In the genomic region with DNA sequence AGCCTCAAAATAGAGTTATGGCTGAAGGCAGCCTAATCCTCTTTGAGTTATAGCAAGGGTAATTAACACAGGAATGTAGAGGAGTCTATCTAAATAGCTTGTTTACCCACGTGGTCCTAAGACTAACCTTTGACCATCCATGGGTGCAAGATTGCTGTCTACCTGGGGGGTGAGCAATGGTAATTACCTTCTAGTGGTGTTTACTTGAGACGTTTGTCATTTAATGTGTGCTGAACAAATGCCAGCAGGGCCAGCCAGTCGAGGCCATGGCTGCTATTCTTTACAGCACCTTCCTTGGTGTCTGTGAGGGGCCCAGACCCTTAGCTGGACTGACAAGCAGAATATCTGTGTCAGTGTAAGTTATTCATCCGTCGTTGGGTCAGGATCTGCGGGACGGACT, we compare ENCODE assay signal across 24 cellular contexts.
"Had no signal": no experiment of that assay in that cellular context is flagged by ENCODE, and none has a peak within 500 bp of the region (broad histone marks: within the 10 kb centered on the region; RNA-seq: fewer than 3 reads in every experiment).

No MANE protein-coding gene starts in this region.

- H3K36me3 ChIP-seq: adrenal gland, ascending aorta, heart right ventricle, left ventricle myocardium inferior, neutrophil, spleen, suprapubic skin, tibial artery had no signal

- H3K4me1 ChIP-seq: adrenal gland had no signal

- H3K27ac ChIP-seq: adrenal gland, ascending aorta, heart right ventricle, left ventricle myocardium inferior, neutrophil, spleen, suprapubic skin, tibial artery, VCaP had no signal

- DNase-seq: activated CD4-positive, alpha-beta T cell treated with anti-CD3 and anti-CD28 coated beads for 48 hours; activated CD4-positive, alpha-beta T cell treated with anti-CD3 and anti-CD28 coated beads, Interleukin-2, amount 50 U/mL, for 48 hours; activated CD8-positive, alpha-beta memory T cell treated with anti-CD3 and anti-CD28 coated beads for 24 hours; activated effector memory CD4-positive, alpha-beta T cell treated with anti-CD3 and anti-CD28 coated beads, Interleukin-2, amount 50 U/mL, for 16 hours; activated naive CD4-positive, alpha-beta T cell treated with anti-CD3 and anti-CD28 coated beads for 36 hours; activated naive CD8-positive, alpha-beta T cell treated with anti-CD3 and anti-CD28 coated beads for 36 hours; adrenal gland; caudate nucleus; foreskin fibroblast; heart right ventricle; kidney glomerular epithelial cell; left ventricle myocardium inferior; mesendoderm; nephron progenitor cell; spleen; stimulated activated naive CD4-positive, alpha-beta T cell; tibial artery had no signal

- H3K4me3 ChIP-seq: adrenal gland, ascending aorta, heart right ventricle, left ventricle myocardium inferior, lung, spleen, suprapubic skin, tibial artery had no signal

- ATAC-seq: activated CD4-positive, CD25-positive, alpha-beta regulatory T cell treated with anti-CD3 and anti-CD28 coated beads, Interleukin-2, amount 50 U/mL, for 24 hours; esophagus mucosa; heart right ventricle had no signal

- H3K27me3 ChIP-seq: adrenal gland, ascending aorta, heart right ventricle, neutrophil, suprapubic skin had no signal

- H3K9me3 ChIP-seq: adrenal gland, ascending aorta, heart right ventricle, left ventricle myocardium inferior, neutrophil, spleen, suprapubic skin, tibial artery had no signal
